In the genomic region with DNA sequence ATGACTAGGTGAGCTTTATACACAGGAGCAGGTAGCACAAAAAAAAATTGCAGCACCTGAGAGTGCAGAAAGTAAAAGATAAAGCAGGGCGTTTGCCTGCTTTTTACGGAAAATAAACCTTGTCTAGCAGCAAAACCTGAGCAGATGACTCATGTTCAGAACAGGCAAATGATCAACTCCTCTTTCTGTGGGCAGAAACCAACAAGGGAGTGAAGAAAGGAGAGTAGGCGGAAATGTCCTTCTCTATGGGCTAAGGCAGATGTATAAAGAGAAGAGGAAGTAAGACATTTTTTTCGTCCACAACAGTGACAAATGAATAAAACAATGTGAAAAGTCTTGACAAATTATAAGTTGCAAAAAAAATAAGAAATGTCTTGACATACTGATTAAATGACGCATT, we compare ENCODE assay signal across 10 cellular contexts. TPM values are rescaled to one million over a fixed set of nuclear protein-coding genes. Genes with fewer than 3 reads are reported as not detected.
A peak's percentile ranks its signal among the peaks of the same experiment; 100 is the strongest.
DNase-seq lines count a peak whose midpoint lies in the region; ATAC-seq lines count a peak whose summit lies in the region.
"Had no signal": no experiment of that assay in that cellular context is flagged by ENCODE, and none has a peak within 500 bp of the region (broad histone marks: within the 10 kb centered on the region; RNA-seq: fewer than 3 reads in every experiment).

No MANE protein-coding gene starts in this region.

- DNase-seq in ACHN (peak; percentile 50), NOMO-1 treated with DMSO at 0.1 percent for 48 hours (lab: John Stamatoyannopoulos, UW; ENCODE audit: unreplicated experiment) (peak; percentile 87), HCEC 1CT (no peak), middle frontal gyrus (ENCODE audit: extremely low spot score, low spot score) (no peak), substantia nigra (lab: John Stamatoyannopoulos, UW) (no peak), Right ventricle myocardium inferior (ENCODE audit: missing footprints) (no peak)
- DNase-seq: NCI-H526 had no signal

- in situ Hi-C loops in ACHN (cut with HindIII; ENCODE audit: low pct_ligation_motif_present, low pct_unique_long_range_greater_than_20kb, low sequenced_read_pairs): no loop called here

- H3K27ac ChIP-seq in substantia nigra (ENCODE audit: low read depth, low read length, poor library complexity, severe bottlenecking): no peak overlapping the region

- peak; percentile 77 for ATAC-seq in GM19438 (IDR thresholded peaks at IDR 0.05; ENCODE audit: low read depth, unreplicated experiment)
- peak; percentile 75 for ATAC-seq in HG03039 (IDR thresholded peaks at IDR 0.05; ENCODE audit: unreplicated experiment)
- ATAC-seq in Right ventricle myocardium inferior: no peak

- intact Hi-C loops in Right ventricle myocardium inferior (cut with DNase I): no loop called here

RNA-seq across cellular contexts. Expression of gene GMNC, which starts 24.5 kb away (rescaled TPM):
- total RNA-seq in Right ventricle myocardium inferior: 4.4 TPM
- total RNA-seq: lower leg skin had no signal

Comparison
In these comparisons a context has a peak if more than half of its experiments do, and no peak if none do; other contexts are left out.
1. DNase-seq: peak in ACHN (single experiment) and NOMO-1 treated with DMSO at 0.1 percent for 48 hours (single experiment); none in HCEC 1CT (single experiment), middle frontal gyrus (single experiment), substantia nigra (0 of 49) and Right ventricle myocardium inferior (single experiment).